Comparison of ENCODE assay signal across 1 cellular context in genomic region chr11:57645716-57646085, GRCh38.
TF ChIP-seq lines count a peak whose summit lies in the region.

No MANE protein-coding gene starts in this region.

TF ChIP-seq in GM12878, 131 proteins besides CTCF, POLR2A, EP300 and RAD21:
- TF ChIP-seq BCLAF1 (IDR thresholded peaks at IDR 0.05): no peak
- no peak for TF ChIP-seq TCF7 (IDR thresholded peaks at IDR 0.05; ENCODE audit: borderline replicate concordance)
- TF ChIP-seq ZNF217 (IDR thresholded peaks at IDR 0.05): no peak
TF ChIP-seq in GM12878: peak in this region for 0.
